1 cellular context compared by ENCODE assay signal in the genomic region with DNA sequence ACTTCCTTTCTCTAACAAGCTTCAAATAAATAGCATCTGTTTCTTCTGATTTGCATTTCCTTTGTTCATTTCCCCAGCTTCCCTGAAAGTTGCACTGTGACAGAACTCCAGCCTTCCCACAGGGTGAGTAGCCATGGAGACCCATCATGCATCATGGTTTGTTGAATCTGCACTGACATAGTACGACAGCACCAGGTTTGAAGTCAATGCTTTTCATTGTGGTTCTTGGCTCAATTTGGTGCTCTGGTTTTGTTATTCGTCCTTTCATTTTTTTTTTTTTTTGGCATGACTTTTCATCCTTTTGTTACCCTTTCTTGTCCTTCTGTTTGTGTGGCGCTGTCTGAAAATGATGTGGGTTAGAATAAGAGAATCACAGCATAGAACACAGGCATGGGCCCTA.
TF ChIP-seq lines count a peak whose summit lies in the region.

No MANE protein-coding gene starts in this region.

TF ChIP-seq in GM23338, 12 proteins besides CTCF, POLR2A, EP300 and RAD21 (continued from another document):
- TF ChIP-seq EZH2phosphoT487 (IDR thresholded peaks at IDR 0.05; ENCODE audit: unreplicated experiment), result no peak
